20 cellular contexts compared by ENCODE assay signal in genomic region chr1:209845405-209845725, GRCh38. TPM values are rescaled to one million over a fixed set of nuclear protein-coding genes. Genes with fewer than 3 reads are reported as not detected.
DNase-seq lines count a peak whose midpoint lies in the region; ATAC-seq and TF ChIP-seq lines count a peak whose summit lies in the region.
"Had no signal": no experiment of that assay in that cellular context is flagged by ENCODE, and none has a peak within 500 bp of the region (broad histone marks: within the 10 kb centered on the region; RNA-seq: fewer than 3 reads in every experiment).

No MANE protein-coding gene starts in this region.

- no peak for TF ChIP-seq CTCF in A673 (conservative IDR thresholded peaks at IDR 0.05; ENCODE audit: low read depth, low read length)

- peak; percentile 63 for ATAC-seq in Right ventricle myocardium superior (ENCODE audit: poor library complexity)
- no peak for ATAC-seq in right cardiac atrium
- ATAC-seq in HG03039 (IDR thresholded peaks at IDR 0.05; ENCODE audit: unreplicated experiment), result no peak
- ATAC-seq in GM19463 (IDR thresholded peaks at IDR 0.05; ENCODE audit: unreplicated experiment), result no peak
- ATAC-seq: effector memory CD8-positive, alpha-beta T cell; left lobe of liver; T-helper 17 cell had no signal

- H3K27ac ChIP-seq in right cardiac atrium (ENCODE audit: low read length) (no peak overlapping the region), A673 (ENCODE audit: low read depth, low read length, poor library complexity, severe bottlenecking) (no peak overlapping the region)
- H3K27ac ChIP-seq: HL-60, VCaP had no signal

- no peak for DNase-seq in Right ventricle myocardium superior
- no peak for DNase-seq in right cardiac atrium
- peak; percentile 16 for DNase-seq in NCI-H146 (lab: John Stamatoyannopoulos, UW)
- DNase-seq in NCI-H774 (lab: John Stamatoyannopoulos, UW), result peak; percentile 61
- no peak for DNase-seq in ureter (ENCODE audit: low spot score)
- DNase-seq in A673 (ENCODE audit: low spot score), result no peak
- DNase-seq: activated CD4-positive, alpha-beta memory T cell treated with anti-CD3 and anti-CD28 coated beads for 36 hours; activated naive CD4-positive, alpha-beta T cell; CD8-positive, alpha-beta memory T cell; DND-41; effector memory CD8-positive, alpha-beta T cell; OCI-M1; SIG-M5; stimulated activated CD8-positive, alpha-beta memory T cell treated with anti-CD3 and anti-CD28 coated beads, Interleukin-4, amount 100 ng/mL, for 48 hours; T-helper 17 cell had no signal

- peaks cover 41% of the 10 kb centered on the region for H3K36me3 ChIP-seq in A673 (ENCODE audit: insufficient read depth, low read length, poor library complexity, severe bottlenecking)

- no peaks in the 10 kb centered on the region for H3K4me1 ChIP-seq in right cardiac atrium (ENCODE audit: control insufficient read depth, insufficient read depth, low read length)
- H3K4me1 ChIP-seq in A673 (ENCODE audit: insufficient read depth, low read length, poor library complexity, severe bottlenecking), result peaks cover 27% of the 10 kb centered on the region

- H3K9me3 ChIP-seq in right cardiac atrium (ENCODE audit: control insufficient read depth, low read length) (no peaks in the 10 kb centered on the region), A673 (ENCODE audit: low read depth, low read length, poor library complexity, severe bottlenecking) (no peaks in the 10 kb centered on the region)

- POLR2A ChIA-PET in A673 (lab: Charles Lee; ENCODE audit: low non-redundant PET), result no interaction called here

- H3K27me3 ChIP-seq in right cardiac atrium (ENCODE audit: control insufficient read depth, insufficient read depth) (no peaks in the 10 kb centered on the region), A673 (replicated peaks; ENCODE audit: insufficient read depth, low read depth, low read length, poor library complexity) (no peaks in the 10 kb centered on the region)

- no peak overlapping the region for H3K4me3 ChIP-seq in right cardiac atrium (ENCODE audit: low read length)
- no peak overlapping the region for H3K4me3 ChIP-seq in A673 (ENCODE audit: low read depth, low read length, poor library complexity, severe bottlenecking)

- WGBS in right cardiac atrium, result 71% methylated on average over 1 of the region's 1 CpG

- intact Hi-C loops in Right ventricle myocardium superior (cut with DNase I), result no loop called here
- intact Hi-C loops in right cardiac atrium (cut with DNase I), result no loop called here
- intact Hi-C loops in A673 (cut with micrococcal nuclease; ENCODE audit: unreplicated experiment), result no loop called here

- no TSS peak for BruUV-seq in A673 (replicated peaks; lab: Mats Ljungman, UMichigan)

- CTCF ChIA-PET in A673 (lab: Charles Lee), result interaction anchor here (0.5 to 0.7 kb wide), 2 partner anchors 9 kb away, joined by 4 to 5 read pairs; no protein-coding TSS in a partner anchor

RNA-seq across cellular contexts. Expression of gene UTP25, which starts 17.6 kb away (rescaled TPM):
- total RNA-seq in Right ventricle myocardium superior (2.1 TPM), right cardiac atrium (1 to 10 TPM; 2.3 to 3.1 (median 3.0) TPM), ureter (13.8 TPM), A673 (2021) (8.9 and 11.5 TPM in 2 replicates)
- 1.2 TPM for polyA plus RNA-seq in right cardiac atrium

RNA-seq across cellular contexts. Expression of gene IRF6, which starts 39.4 kb away (rescaled TPM):
- 31.6 TPM for total RNA-seq in Right ventricle myocardium superior
- 10 to 100 TPM; 27.7 to 45.4 (median 36.4) TPM for total RNA-seq in right cardiac atrium
- polyA plus RNA-seq in right cardiac atrium, result 22.6 TPM
- total RNA-seq in ureter, result 102 TPM
- 0.17 and 0.28 TPM in 2 replicates for total RNA-seq in A673 (2021)

Comparison
In these comparisons a context has a peak if more than half of its experiments do, and no peak if none do; other contexts are left out.
1. DNase-seq: peak in NCI-H146 (single experiment) and NCI-H774 (single experiment); none in Right ventricle myocardium superior (single experiment), right cardiac atrium (0 of 3), ureter (single experiment) and A673 (single experiment).
2. RNA of gene IRF6, which starts 39.4 kb away (total RNA-seq): 102 TPM in ureter (single experiment), 27.7 to 45.4 TPM in right cardiac atrium and 31.6 TPM in Right ventricle myocardium superior (single experiment); 0.17 to 0.28 TPM in A673; every median in the first group is over 10 times any median in the second.